In the genomic region with DNA sequence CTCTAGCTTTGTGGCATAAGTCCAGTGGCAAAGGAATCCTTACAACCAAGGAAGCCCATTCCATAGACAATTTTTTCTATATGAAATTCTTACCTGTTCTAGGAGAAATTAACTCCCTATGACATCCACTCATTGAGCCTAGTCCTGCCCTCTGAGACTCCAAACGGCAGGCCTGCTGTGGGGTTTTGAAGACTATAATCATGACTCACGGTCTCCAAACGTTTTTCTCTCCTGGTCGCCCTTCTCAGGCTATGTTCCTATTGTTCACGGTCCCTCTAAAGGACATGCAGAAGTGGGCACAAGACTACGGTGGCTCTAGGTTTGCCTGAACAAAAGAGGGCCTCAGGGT, we compare ENCODE assay signal across 8 cellular contexts. TPM values are rescaled to one million over a fixed set of nuclear protein-coding genes. Genes with fewer than 3 reads are reported as not detected.
DNase-seq lines count a peak whose midpoint lies in the region; ATAC-seq and TF ChIP-seq lines count a peak whose summit lies in the region.

No MANE protein-coding gene starts in this region.

- POLR2A ChIA-PET in AG04450 (lab: Yijun Ruan, JAX), result interaction anchor here (1.2 to 1.7 kb wide), 3 partner anchors 16 to 192 kb away, joined by 4 to 8 read pairs (median 5); a partner anchor contains a TSS

- H3K36me3 ChIP-seq in mammary epithelial cell (ENCODE audit: insufficient read depth, low read length) (peaks cover 18% of the 10 kb centered on the region), mucosa of rectum (ENCODE audit: control insufficient read depth in 2 of 2, insufficient read depth in 2 of 2, low read length in 2 of 2) (peaks cover 25 to 42% of the 10 kb centered on the region in 2 donors)

- H3K27ac ChIP-seq in AG04450 (ENCODE audit: low read depth, low read length) (peak overlapping the region; percentile 42), HL-60 (replicated peaks) (peak overlapping the region; percentile 81), mammary epithelial cell (ENCODE audit: insufficient read depth, low read depth, low read length) (peak overlapping the region; percentile 60), mucosa of rectum (ENCODE audit: low read depth in 2 of 2, low read length in 2 of 2) (peak overlapping the region; percentile 54 to 77)

- TF ChIP-seq CTCF in AG04450 (IDR thresholded peaks at IDR 0.05; ENCODE audit: low read depth, low read length) (no peak), HL-60 (IDR thresholded peaks at IDR 0.05; ENCODE audit: insufficient read depth, low read length) (no peak), mammary epithelial cell (conservative IDR thresholded peaks at IDR 0.05 in 1 of 2, IDR thresholded peaks at IDR 0.05 in 1 of 2; ENCODE audit: extremely low read depth in 1 of 2, insufficient read depth in 1 of 2, low read depth in 1 of 2, low read length in 2 of 2) (no peak)

- no peaks in the 10 kb centered on the region for H4K20me1 ChIP-seq in mammary epithelial cell (ENCODE audit: insufficient read depth, low read length)

- no peaks in the 10 kb centered on the region for H3K27me3 ChIP-seq in AG04450 (ENCODE audit: control insufficient read depth, insufficient read depth, low read length)
- no peaks in the 10 kb centered on the region for H3K27me3 ChIP-seq in HL-60 (ENCODE audit: insufficient read depth, poor library complexity, severe bottlenecking)
- no peaks in the 10 kb centered on the region for H3K27me3 ChIP-seq in mammary epithelial cell (ENCODE audit: insufficient read depth, low read length)
- H3K27me3 ChIP-seq in mucosa of rectum (ENCODE audit: control insufficient read depth in 2 of 2, insufficient read depth in 2 of 2, low read length in 2 of 2), result no peaks in the 10 kb centered on the region

- DNase-seq in AG04450 (ENCODE audit: low read depth, low spot score), result no peak
- no peak for DNase-seq in HL-60 (ENCODE audit: low read depth in 1 of 2, low spot score in 1 of 2)
- peak; percentile 20 for DNase-seq in mammary epithelial cell
- no peak for DNase-seq in RPMI8226
- DNase-seq in NCI-H446 treated with DMSO at 0.1 percent for 48 hours (lab: John Stamatoyannopoulos, UW), result no peak

- dilution Hi-C loops in mammary epithelial cell (cut with HindIII; ENCODE audit: low sequenced_read_pairs), result no loop called here

- intact Hi-C loops in mammary epithelial cell (cut with micrococcal nuclease), result loop anchor here (5.0 kb wide), 1 partner anchor 202 kb away; no protein-coding TSS in a partner anchor

- peak overlapping the region; percentile 94 for H3K4me3 ChIP-seq in AG04450 (ENCODE audit: low read depth, low read length)
- H3K4me3 ChIP-seq in HL-60 (replicated peaks; ENCODE audit: insufficient read depth, low read length), result peak overlapping the region; percentile 88
- H3K4me3 ChIP-seq in mammary epithelial cell (replicated peaks in 1 of 3; ENCODE audit: insufficient read depth in 1 of 3, low read depth in 2 of 3, low read length in 3 of 3), result peak overlapping the region; percentile 81 to 97 (median 86)
- peak overlapping the region; percentile 90 to 96 for H3K4me3 ChIP-seq in mucosa of rectum (ENCODE audit: low read length in 2 of 2)

- in situ Hi-C loops in mammary epithelial cell (cut with MboI; ENCODE audit: low sequenced_read_pairs in 2 of 2), result loop anchor here in 1 of 2 donors (25.0 kb wide), 3 partner anchors 97 to 297 kb away; a partner anchor contains a TSS

- no peak for ATAC-seq in HG02642 (IDR thresholded peaks at IDR 0.05; ENCODE audit: poor library complexity, unreplicated experiment)
- ATAC-seq in GM18909 (IDR thresholded peaks at IDR 0.05; ENCODE audit: poor library complexity, unreplicated experiment), result no peak

- H3K4me1 ChIP-seq in mammary epithelial cell (ENCODE audit: insufficient read depth, low read length) (peaks cover 11% of the 10 kb centered on the region), mucosa of rectum (ENCODE audit: control insufficient read depth in 2 of 2, insufficient read depth in 2 of 2, low read length in 2 of 2) (peaks cover 5 to 8% of the 10 kb centered on the region in 2 donors)

- peak overlapping the region; percentile 96 for H3K4me2 ChIP-seq in mammary epithelial cell (ENCODE audit: insufficient read depth, low read depth, low read length)

- 0 out of 2 replicates have a peak, but pooled peaks cover 3% of the 10 kb centered on the region for H3K9me3 ChIP-seq in AG04450 (ENCODE audit: control insufficient read depth, insufficient read depth, low read length)
- no peaks in the 10 kb centered on the region for H3K9me3 ChIP-seq in mammary epithelial cell (replicated peaks; ENCODE audit: insufficient read depth, low read length)
- no peaks in the 10 kb centered on the region for H3K9me3 ChIP-seq in mucosa of rectum (ENCODE audit: control insufficient read depth in 2 of 2, low read length in 2 of 2)

- CTCF ChIA-PET in AG04450 (lab: Charles Lee) (interaction anchor here (1.0 to 1.3 kb wide), 2 partner anchors 29 to 120 kb away, joined by 3 to 4 read pairs; no protein-coding TSS in a partner anchor), mammary epithelial cell (lab: Charles Lee; ENCODE audit: low non-redundant PET) (no interaction called here)

- BruUV-seq in mammary epithelial cell (replicated peaks; lab: Mats Ljungman, UMichigan), result TSS peak; percentile 10

- H3K79me2 ChIP-seq in mammary epithelial cell (ENCODE audit: insufficient read depth, low read length), result peaks cover 61% of the 10 kb centered on the region

- peak overlapping the region; percentile 98 for H2AFZ ChIP-seq in mammary epithelial cell (ENCODE audit: low read depth, low read length)

- H3K9ac ChIP-seq in mammary epithelial cell (ENCODE audit: insufficient read depth, low read length), result peak overlapping the region; percentile 71
- peak overlapping the region; percentile 78 to 79 for H3K9ac ChIP-seq in mucosa of rectum (ENCODE audit: low read depth in 1 of 2, low read length in 2 of 2)

- 0% methylated on average over 6 of the region's 6 CpGs for WGBS in mammary epithelial cell (ENCODE audit: low coverage, missing lambda C conversion rate)

RNA-seq across cellular contexts. Expression of a gene that starts 0.6 kb away (rescaled TPM):
- 19.9 and 29.1 TPM in 2 replicates for polyA plus RNA-seq in AG04450 (2011; rRNA removed)
- 9.2 and 30.1 TPM in 2 replicates for polyA minus RNA-seq in AG04450 (2011; rRNA and poly(A)+ RNA removed)
- total RNA-seq in mammary epithelial cell, result 10 to 100 TPM; 24.7 to 46.5 TPM
- 37.9 TPM for polyA plus RNA-seq in mammary epithelial cell
- polyA minus RNA-seq in mammary epithelial cell, result 8.2 TPM

RNA-seq across cellular contexts. Expression of a gene that starts 16.3 kb away (rescaled TPM):
- polyA plus RNA-seq in AG04450 (2011; rRNA removed), result 26.4 and 28.7 TPM in 2 replicates
- polyA minus RNA-seq in AG04450 (2011; rRNA and poly(A)+ RNA removed), result 32.9 and 39.5 TPM in 2 replicates
- total RNA-seq in mammary epithelial cell, result 10 to 100 TPM; 24.7 to 31.7 TPM
- 22.4 TPM for polyA plus RNA-seq in mammary epithelial cell
- 61.7 TPM for polyA minus RNA-seq in mammary epithelial cell

RNA-seq across cellular contexts. Expression of a gene that starts 30.7 kb away (rescaled TPM):
- polyA plus RNA-seq in AG04450 (2011; rRNA removed), result 6.3 and 6.9 TPM in 2 replicates
- 1.9 and 2.6 TPM in 2 replicates for polyA minus RNA-seq in AG04450 (2011; rRNA and poly(A)+ RNA removed)
- total RNA-seq in mammary epithelial cell, result 1 to 10 TPM; 2.7 to 7.5 TPM
- 3.7 TPM for polyA plus RNA-seq in mammary epithelial cell
- polyA minus RNA-seq in mammary epithelial cell, result not detected
